Comparison of ENCODE assay signal across 8 cellular contexts in the genomic region with DNA sequence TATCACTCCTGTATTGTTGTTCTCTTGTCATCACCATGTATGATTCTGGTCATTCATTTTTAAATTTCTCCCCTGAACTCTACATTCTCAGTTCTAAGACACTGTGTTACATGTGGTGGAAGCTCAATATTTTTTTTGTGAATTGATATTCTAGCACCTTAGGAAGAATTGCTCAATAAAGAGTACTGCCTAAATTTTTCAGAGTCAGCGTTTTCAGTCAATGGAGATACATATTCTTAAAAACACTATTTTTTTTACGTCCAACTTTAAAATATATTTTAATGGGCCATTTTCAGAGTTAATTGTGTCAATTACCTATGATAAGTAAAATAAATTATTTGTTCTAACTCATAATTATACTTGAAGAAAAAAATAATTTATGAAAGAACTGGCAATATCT.
"Had no signal": no experiment of that assay in that cellular context is flagged by ENCODE, and none has a peak within 500 bp of the region (broad histone marks: within the 10 kb centered on the region; RNA-seq: fewer than 3 reads in every experiment).

No MANE protein-coding gene starts in this region.

- FAIRE-seq: H54, HTR-8/SVneo had no signal

- H3K9ac ChIP-seq: GM23248, KMS-11 had no signal

- H3K4me2 ChIP-seq: KMS-11 had no signal

- DNase-seq: GM23248, GOT3, H9, HCEC 1CT, KBM-7 had no signal

- H3K27ac ChIP-seq: GM23248, KMS-11 had no signal

- H2AFZ ChIP-seq: GM23248 had no signal

- H3K4me3 ChIP-seq: GM23248 had no signal
